ENCODE assay signal across 12 cellular contexts in the genomic region with DNA sequence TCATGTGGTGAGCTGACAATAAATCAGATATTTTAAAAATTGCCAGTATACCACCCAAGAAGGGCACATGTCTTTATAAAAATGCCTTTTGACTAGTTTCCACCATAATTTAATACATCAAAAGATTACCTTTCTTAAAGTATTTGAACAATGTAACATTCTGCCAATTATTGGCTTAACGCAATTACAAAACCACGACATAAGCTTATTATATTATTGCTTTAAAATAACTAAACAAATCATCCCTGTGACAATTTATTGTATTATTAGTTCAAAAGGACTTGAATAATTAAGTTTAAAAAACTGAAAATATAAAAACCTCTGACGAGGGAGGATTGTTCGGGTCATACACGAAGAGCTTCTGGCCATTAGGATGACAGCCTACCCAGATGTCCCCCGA. TPM values are rescaled to one million over a fixed set of nuclear protein-coding genes. Genes with fewer than 3 reads are reported as not detected.
"Had no signal": no experiment of that assay in that cellular context is flagged by ENCODE, and none has a peak within 500 bp of the region (broad histone marks: within the 10 kb centered on the region; RNA-seq: fewer than 3 reads in every experiment).

No MANE protein-coding gene starts in this region.

- DNase-seq: GM23248, GOT3, H7, H9, HCEC 1CT, HFFc6 had no signal

- H3K4me3 ChIP-seq: GM23248, GM23338, HAP-1 had no signal

- H3K4me1 ChIP-seq: HAP-1 had no signal

- H3K9ac ChIP-seq: GM23248 had no signal

- H3K4me2 ChIP-seq: GM23338 had no signal

- ATAC-seq: GM23338, HCT116 had no signal

- H2AFZ ChIP-seq: GM23248, GM23338 had no signal

- FAIRE-seq: H1, H54 had no signal

- H3K27ac ChIP-seq: GM23248 had no signal

- H3K9me3 ChIP-seq: HAP-1 had no signal

RNA-seq across cellular contexts. Expression of a gene that starts 9.6 kb away (rescaled TPM):
- total RNA-seq: GM23248, H1, H4, H7, H9, HFFc6 had no signal
- polyA plus RNA-seq: GM23248, H1 had no signal
